3 cellular contexts compared by ENCODE assay signal in genomic region chr2:55012648-55013484, GRCh38.
A peak's percentile ranks its signal among the peaks of the same experiment; 100 is the strongest.
TF ChIP-seq lines count a peak whose summit lies in the region.

No MANE protein-coding gene starts in this region.

TF ChIP-seq in SK-N-SH, 30 proteins besides CTCF, POLR2A, EP300 and RAD21:
- no peak for TF ChIP-seq MXI1 (IDR thresholded peaks at IDR 0.05; ENCODE audit: low read depth, low read length)
- TF ChIP-seq USF2 (IDR thresholded peaks at IDR 0.05; ENCODE audit: borderline replicate concordance, low read depth, low read length), result no peak
- TF ChIP-seq RFX5 (IDR thresholded peaks at IDR 0.05; ENCODE audit: low read length), result no peak
- no peak for TF ChIP-seq TAF1 (IDR thresholded peaks at IDR 0.05; ENCODE audit: borderline replicate concordance, low read depth, low read length)
- no peak for TF ChIP-seq MEF2A (IDR thresholded peaks at IDR 0.05; ENCODE audit: borderline replicate concordance, low read depth)
- no peak for TF ChIP-seq IRF3 (IDR thresholded peaks at IDR 0.05; ENCODE audit: low read depth, low read length)
- no peak for TF ChIP-seq PBX3 (IDR thresholded peaks at IDR 0.05)
- TF ChIP-seq TCF12 (IDR thresholded peaks at IDR 0.05), result no peak
- TF ChIP-seq FOSL2 (IDR thresholded peaks at IDR 0.05; ENCODE audit: borderline replicate concordance, low read depth), result no peak
- TF ChIP-seq FOXJ3 (CRISPR knock-in tag; IDR thresholded peaks at IDR 0.05), result no peak
- TF ChIP-seq USF1 (IDR thresholded peaks at IDR 0.05; ENCODE audit: borderline replicate concordance, low read depth), result no peak
- no peak for TF ChIP-seq RCOR1 (IDR thresholded peaks at IDR 0.05; ENCODE audit: low read length)
TF ChIP-seq in SK-N-SH: peak in this region for 0.

TF ChIP-seq in SK-N-SH treated with all-trans-retinoic acid at 6 μM for 48 hours, 23 proteins besides CTCF, POLR2A, EP300 and RAD21:
- TF ChIP-seq ARNTL (CRISPR knock-in tag; IDR thresholded peaks at IDR 0.05; ENCODE audit: borderline replicate concordance, low read depth), result no peak
- no peak for TF ChIP-seq ISL1 (CRISPR knock-in tag; IDR thresholded peaks at IDR 0.05)

TF ChIP-seq in K562, 482 proteins besides CTCF, POLR2A, EP300 and RAD21:
- TF ChIP-seq ZNF431 (CRISPR knock-in tag; IDR thresholded peaks at IDR 0.05), result no peak
- TF ChIP-seq EWSR1 (IDR thresholded peaks at IDR 0.05; ENCODE audit: borderline replicate concordance, low read depth, partially characterized antibody), result peak; percentile 11
